In the genomic region with DNA sequence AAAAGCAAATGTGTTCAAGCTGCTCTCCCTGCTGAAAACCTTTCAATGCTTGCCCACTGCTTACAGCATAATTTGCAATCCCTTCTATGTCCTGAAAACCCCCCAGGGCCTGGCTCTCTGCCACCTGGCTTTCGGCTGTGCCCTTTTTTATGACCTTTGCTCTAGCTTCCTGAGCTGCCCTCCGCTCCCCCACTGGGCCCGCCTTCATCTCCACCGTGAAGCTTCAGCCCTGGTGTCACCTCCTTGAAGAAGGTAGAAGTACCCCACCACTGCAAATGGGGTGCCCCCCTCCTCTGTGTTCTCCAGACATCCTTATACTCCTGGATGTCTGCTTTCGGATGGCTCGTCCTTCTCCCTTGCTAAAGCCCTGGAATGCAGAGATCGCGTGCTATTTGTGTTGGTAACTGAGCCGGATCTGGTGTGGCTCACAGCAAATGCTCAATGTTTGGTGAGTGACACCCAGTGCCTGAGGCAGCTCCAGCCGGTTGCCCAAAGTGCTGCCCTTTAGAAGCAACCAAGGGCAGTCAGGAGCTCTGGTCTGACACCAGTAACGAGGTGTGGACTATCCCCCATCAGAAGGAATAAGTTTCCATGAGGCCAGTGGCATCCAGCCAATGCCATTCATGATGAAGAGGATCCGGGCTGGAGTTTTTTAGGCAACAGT, we compare ENCODE assay signal across 13 cellular contexts.
A peak's percentile ranks its signal among the peaks of the same experiment; 100 is the strongest.
DNase-seq lines count a peak whose midpoint lies in the region; ATAC-seq and TF ChIP-seq lines count a peak whose summit lies in the region.
"Had no signal": no experiment of that assay in that cellular context is flagged by ENCODE, and none has a peak within 500 bp of the region (broad histone marks: within the 10 kb centered on the region; RNA-seq: fewer than 3 reads in every experiment).

No MANE protein-coding gene starts in this region.

- peak overlapping the region; percentile 80 for H3K4me2 ChIP-seq in PC-9

- intact Hi-C loops in PC-9 (cut with micrococcal nuclease; ENCODE audit: unreplicated experiment) (loop anchor here (1.0 to 5.0 kb wide), 6 partner anchors 44 to 341 kb away; partner anchors contain the start of gene UBN2), sciatic nerve (cut with DNase I) (no loop called here)

- no peak for TF ChIP-seq CTCF in PC-9 (conservative IDR thresholded peaks at IDR 0.05)

- CTCF ChIA-PET in PC-9 (lab: Charles Lee) = interaction anchor here (0.9 kb wide), 1 partner anchor 152 kb away, joined by 4 read pairs; no protein-coding TSS in a partner anchor

- H3K27ac ChIP-seq in PC-9 = peak overlapping the region; percentile 78
- H3K27ac ChIP-seq: lower lobe of right lung had no signal

- H3F3A ChIP-seq in PC-9 (ENCODE audit: insufficient read depth, low read depth) = peaks cover 43% of the 10 kb centered on the region

- H3K36me3 ChIP-seq in PC-9 (ENCODE audit: low read depth) = peaks cover 8% of the 10 kb centered on the region; the same call in 1 of the 2 replicates
- H3K36me3 ChIP-seq: lower lobe of right lung had no signal

- H3K27me3 ChIP-seq in PC-9 (ENCODE audit: insufficient read depth, low read depth) = no peaks in the 10 kb centered on the region

- H3K79me2 ChIP-seq in PC-9 (ENCODE audit: low read depth) = no peaks in the 10 kb centered on the region

- no peaks in the 10 kb centered on the region; the same call in 1 of the 2 replicates for H3K9me3 ChIP-seq in PC-9 (ENCODE audit: insufficient read depth, low read depth)
- H3K9me3 ChIP-seq: lower lobe of right lung had no signal

- BruUV-seq in PC-9 (replicated peaks; lab: Mats Ljungman, UMichigan) = no TSS peak

- H4K20me1 ChIP-seq in PC-9 (ENCODE audit: insufficient read depth) = no peaks in the 10 kb centered on the region

- H3K4me3 ChIP-seq in PC-9 = peak overlapping the region; percentile 36; the same call in 1 of the 2 replicates
- H3K4me3 ChIP-seq: lower lobe of right lung had no signal

- peaks cover 53% of the 10 kb centered on the region for H3K4me1 ChIP-seq in PC-9 (replicated peaks; ENCODE audit: insufficient read depth)
- H3K4me1 ChIP-seq: lower lobe of right lung had no signal

- ATAC-seq in sciatic nerve (peak; percentile 63), HG03280 (IDR thresholded peaks at IDR 0.05; ENCODE audit: unreplicated experiment) (no peak)

- peak; percentile 28 for DNase-seq in DMS53 (lab: John Stamatoyannopoulos, UW)
- DNase-seq in DMS53 treated with DMSO at 0.1 percent for 48 hours (lab: John Stamatoyannopoulos, UW; ENCODE audit: unreplicated experiment) = no peak
- DNase-seq in PC-9 = peak; percentile 92 to 98
- peak; percentile 31 for DNase-seq in fibroblast of peridontal ligament (ENCODE audit: extremely low read depth)
- DNase-seq in sciatic nerve (ENCODE audit: low spot score) = peak; percentile 75
- no peak for DNase-seq in effector CD4-positive, alpha-beta T cell
- DNase-seq in HT-29 (ENCODE audit: low spot score) = no peak
- DNase-seq: 8988T, activated gamma-delta T cell, lower lobe of right lung, NCI-H2227 treated with DMSO at 0.1 percent for 48 hours, substantia nigra had no signal

- POLR2A ChIA-PET in PC-9 (lab: Charles Lee; ENCODE audit: unreplicated experiment) = interaction anchor here (0.6 to 1.1 kb wide), 5 partner anchors 67 to 958 kb away, joined by 3 to 5 read pairs (median 3); no protein-coding TSS in a partner anchor

- peak overlapping the region; percentile 40; the same call in 1 of the 2 replicates for H2AFZ ChIP-seq in PC-9

- no peaks in the 10 kb centered on the region for H3K9me2 ChIP-seq in PC-9 (ENCODE audit: insufficient read depth)

Comparison
In these comparisons a context has a peak if more than half of its experiments do, and no peak if none do; other contexts are left out.
1. DNase-seq: peak in DMS53 (single experiment), PC-9 (2 of 2), fibroblast of peridontal ligament (single experiment) and sciatic nerve (single experiment); none in DMS53 treated with DMSO at 0.1 percent for 48 hours (single experiment), effector CD4-positive, alpha-beta T cell (single experiment) and HT-29 (single experiment).